14 cellular contexts compared by ENCODE assay signal in genomic region chr15:62135532-62136134, GRCh38. TPM values are rescaled to one million over a fixed set of nuclear protein-coding genes. Genes with fewer than 3 reads are reported as not detected.
DNase-seq lines count a peak whose midpoint lies in the region; ATAC-seq, FAIRE-seq and TF ChIP-seq lines count a peak whose summit lies in the region.
"Had no signal": no experiment of that assay in that cellular context is flagged by ENCODE, and none has a peak within 500 bp of the region (broad histone marks: within the 10 kb centered on the region; RNA-seq: fewer than 3 reads in every experiment).

No MANE protein-coding gene starts in this region.

- no peak overlapping the region for H2AFZ ChIP-seq in fibroblast of lung (ENCODE audit: low read length)

- H3K9me3 ChIP-seq in fibroblast of lung (ENCODE audit: control insufficient read depth, insufficient read depth, low read depth, low read length) (no peaks in the 10 kb centered on the region), pancreas (no peaks in the 10 kb centered on the region)
- H3K9me3 ChIP-seq: tibial nerve had no signal

- no peak for TF ChIP-seq CTCF in fibroblast of lung (conservative IDR thresholded peaks at IDR 0.05 in 1 of 2, IDR thresholded peaks at IDR 0.05 in 1 of 2; ENCODE audit: low read depth in 1 of 2, low read length in 2 of 2)
- TF ChIP-seq CTCF in pancreas (IDR thresholded peaks at IDR 0.05) = no peak

- no peaks in the 10 kb centered on the region for H3K4me1 Mint-ChIP-seq in activated T-cell treated with anti-CD3 and anti-CD28 coated beads, Interleukin-2, amount 50 U/mL, for 24 hours (ENCODE audit: low read depth)

- H3K79me2 ChIP-seq in fibroblast of lung (ENCODE audit: control insufficient read depth, insufficient read depth, low read length) = no peaks in the 10 kb centered on the region

- H3K36me3 ChIP-seq in fibroblast of lung (ENCODE audit: control insufficient read depth, insufficient read depth, low read length) (no peaks in the 10 kb centered on the region), pancreas (no peaks in the 10 kb centered on the region)
- H3K36me3 ChIP-seq: BLaER1, tibial nerve had no signal

- CTCF ChIA-PET in HEK293T (lab: Yijun Ruan, JAX) = no interaction called here

- H3K4me3 Mint-ChIP-seq in activated T-cell treated with anti-CD3 and anti-CD28 coated beads, Interleukin-2, amount 50 U/mL, for 24 hours = no peak overlapping the region

- H3K4me1 ChIP-seq in fibroblast of lung (ENCODE audit: control insufficient read depth, extremely low read depth, insufficient read depth, low read length) (no peaks in the 10 kb centered on the region), pancreas (peaks cover 9 to 17% (median 9%) of the 10 kb centered on the region in 3 donors)
- H3K4me1 ChIP-seq: BLaER1 had no signal

- no peaks in the 10 kb centered on the region for H3K9me3 Mint-ChIP-seq in activated T-cell treated with anti-CD3 and anti-CD28 coated beads, Interleukin-2, amount 50 U/mL, for 24 hours

- POLR2A ChIA-PET in HEK293T (lab: Yijun Ruan, JAX) = no interaction called here

- no peaks in the 10 kb centered on the region for H4K20me1 ChIP-seq in fibroblast of lung (ENCODE audit: control insufficient read depth, extremely low read depth, insufficient read depth, low read length)
- H4K20me1 ChIP-seq: BLaER1 had no signal

- 12 to 17% methylated on average over 9 of the region's 9 CpGs for WGBS in pancreas, 2 donors

- no peak overlapping the region for H3K27ac Mint-ChIP-seq in activated T-cell treated with anti-CD3 and anti-CD28 coated beads, Interleukin-2, amount 50 U/mL, for 24 hours

- H3K27me3 Mint-ChIP-seq in activated T-cell treated with anti-CD3 and anti-CD28 coated beads, Interleukin-2, amount 50 U/mL, for 24 hours = peaks cover 4% of the 10 kb centered on the region

- H3K27me3 ChIP-seq in fibroblast of lung (ENCODE audit: control insufficient read depth, insufficient read depth, low read length) = no peaks in the 10 kb centered on the region
- no peaks in the 10 kb centered on the region for H3K27me3 ChIP-seq in pancreas
- H3K27me3 ChIP-seq: BLaER1, tibial nerve had no signal

- H3K36me3 Mint-ChIP-seq in activated T-cell treated with anti-CD3 and anti-CD28 coated beads, Interleukin-2, amount 50 U/mL, for 24 hours (ENCODE audit: low read depth) = no peaks in the 10 kb centered on the region

- intact Hi-C loops in pancreas (cut with DNase I) = no loop called here

- no peak for FAIRE-seq in pancreas (lab: Jason Lieb, UNC)

- no peak overlapping the region for H3K4me2 ChIP-seq in fibroblast of lung (ENCODE audit: extremely low read depth, insufficient read depth, low read length)
- H3K4me2 ChIP-seq: BLaER1 had no signal

- H3K9ac ChIP-seq in fibroblast of lung (ENCODE audit: insufficient read depth, low read length) = no peak overlapping the region
- H3K9ac ChIP-seq: BLaER1 had no signal

- DNase-seq in EL (peak; percentile 73), fibroblast of lung (ENCODE audit: low read depth in 2 of 2) (peak; percentile 21 to 80), pancreas (peak in 4 of 6 donors; percentile 42 to 75 (median 64)), nucleus accumbens (lab: John Stamatoyannopoulos, UW) (no peak), HEK293T (ENCODE audit: extremely low spot score) (no peak)
- no peak for DNase-seq in activated T-cell treated with anti-CD3 and anti-CD28 coated beads, Interleukin-2, amount 50 U/mL, for 24 hours
- DNase-seq: foreskin melanocyte, left ventricle myocardium superior, NCI-H2081 had no signal

- H3K27ac ChIP-seq in fibroblast of lung (ENCODE audit: insufficient read depth, low read length) (no peak overlapping the region), pancreas (peak overlapping the region; percentile 6 to 78 (median 53))
- H3K27ac ChIP-seq: BLaER1, tibial nerve had no signal

- ATAC-seq in pancreas (peak; percentile 60 to 89 (median 85)), HG03469 (IDR thresholded peaks at IDR 0.05; ENCODE audit: unreplicated experiment) (no peak)
- ATAC-seq: left ventricle myocardium superior, Panc1 had no signal

- H3K4me3 ChIP-seq in fibroblast of lung (replicated peaks in 1 of 4; ENCODE audit: control extremely low read depth in 1 of 4, insufficient read depth in 1 of 4, low read depth in 3 of 4, low read length in 4 of 4) (no peak overlapping the region), pancreas (no peak overlapping the region)
- H3K4me3 ChIP-seq: BLaER1, tibial nerve had no signal

TF ChIP-seq in PFSK-1, 5 proteins besides CTCF, POLR2A, EP300 and RAD21:
- peak; percentile 65 for TF ChIP-seq FOXP2 (optimal IDR thresholded peaks at IDR 0.05; ENCODE audit: borderline replicate concordance, extremely low read depth, extremely low read length, insufficient read depth)
- TF ChIP-seq POLR2AphosphoS5 (IDR thresholded peaks at IDR 0.05; ENCODE audit: low read depth, low read length) = no peak; the same call in 1 of the 2 replicates
TF ChIP-seq in PFSK-1: peak in this region for 1.

TF ChIP-seq in HEK293T, 16 proteins besides CTCF, POLR2A, EP300 and RAD21:
- TF ChIP-seq ZNF384 (IDR thresholded peaks at IDR 0.05) (no peak), SP1 (IDR thresholded peaks at IDR 0.05) (no peak), ELF4 (IDR thresholded peaks at IDR 0.05) (no peak), FOXM1 (IDR thresholded peaks at IDR 0.05; ENCODE audit: borderline replicate concordance) (no peak), ARNT (IDR thresholded peaks at IDR 0.05) (no peak), NFRKB (IDR thresholded peaks at IDR 0.05) (no peak), FOXK2 (IDR thresholded peaks at IDR 0.05) (no peak), CTBP1 (IDR thresholded peaks at IDR 0.05; ENCODE audit: borderline replicate concordance) (no peak), LEF1 (IDR thresholded peaks at IDR 0.05; ENCODE audit: borderline replicate concordance) (no peak), FOXA1 (IDR thresholded peaks at IDR 0.05) (no peak), BHLHE40 (IDR thresholded peaks at IDR 0.05; ENCODE audit: borderline replicate concordance) (no peak), L3MBTL2 (conservative IDR thresholded peaks at IDR 0.05) (no peak)
- TF ChIP-seq, protein P1, sequence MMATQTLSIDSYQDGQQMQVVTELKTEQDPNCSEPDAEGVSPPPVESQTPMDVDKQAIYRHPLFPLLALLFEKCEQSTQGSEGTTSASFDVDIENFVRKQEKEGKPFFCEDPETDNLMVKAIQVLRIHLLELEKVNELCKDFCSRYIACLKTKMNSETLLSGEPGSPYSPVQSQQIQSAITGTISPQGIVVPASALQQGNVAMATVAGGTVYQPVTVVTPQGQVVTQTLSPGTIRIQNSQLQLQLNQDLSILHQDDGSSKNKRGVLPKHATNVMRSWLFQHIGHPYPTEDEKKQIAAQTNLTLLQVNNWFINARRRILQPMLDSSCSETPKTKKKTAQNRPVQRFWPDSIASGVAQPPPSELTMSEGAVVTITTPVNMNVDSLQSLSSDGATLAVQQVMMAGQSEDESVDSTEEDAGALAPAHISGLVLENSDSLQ (IDR thresholded peaks at IDR 0.05) = no peak
TF ChIP-seq in HEK293T: peak in this region for 0.

RNA-seq across cellular contexts. Expression of gene C2CD4B, which starts 29.5 kb away (rescaled TPM):
- not detected for polyA plus RNA-seq in PFSK-1 (2012; ENCODE audit: insufficient read length, low read depth)
- not detected in 2 replicates for total RNA-seq in fibroblast of lung
- not detected in 2 replicates for polyA plus RNA-seq in fibroblast of lung
- not detected in 2 replicates for polyA plus RNA-seq in fibroblast of lung (2012)
- not detected in 2 replicates for polyA minus RNA-seq in fibroblast of lung (ENCODE audit: low replicate concordance)
- total RNA-seq in pancreas = 100 to 1,000 TPM in 1 of 6 donors, 10 to 100 TPM in 5; 26.4 to 167 (median 44.8) TPM
- 10 to 100 TPM; 25.1 to 36.2 TPM for polyA plus RNA-seq in pancreas

Comparison
In these comparisons a context has a peak if more than half of its experiments do, and no peak if none do; other contexts are left out.
1. DNase-seq: peak in EL (single experiment), fibroblast of lung (2 of 2) and pancreas (4 of 6); none in nucleus accumbens (0 of 56), activated T-cell treated with anti-CD3 and anti-CD28 coated beads, Interleukin-2, amount 50 U/mL, for 24 hours (single experiment) and HEK293T (single experiment).
2. RNA of gene C2CD4B, which starts 29.5 kb away (total RNA-seq): 26.4 to 167 TPM in pancreas; not detected in fibroblast of lung; every median in the first group is over 10 times any median in the second.